In the genomic region with DNA sequence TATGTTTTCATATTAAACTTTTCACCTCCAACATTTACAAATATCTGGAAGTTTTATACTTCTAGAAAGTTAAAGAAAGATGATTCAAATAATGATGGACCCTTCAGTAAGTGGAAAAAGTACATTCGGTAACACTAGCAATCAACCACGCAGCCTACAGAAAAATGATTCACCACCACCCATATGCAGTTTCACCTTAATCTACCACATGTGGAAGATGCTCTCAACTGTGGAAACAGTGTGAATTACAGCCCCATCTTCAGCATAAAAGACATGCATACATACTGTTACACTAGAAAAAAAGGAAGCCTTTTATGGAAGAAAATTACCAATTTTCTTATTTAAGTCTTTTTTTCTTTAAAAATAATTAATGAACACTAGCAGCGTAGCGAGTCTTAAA, we compare ENCODE assay signal across 16 cellular contexts. TPM values are rescaled to one million over a fixed set of nuclear protein-coding genes. Genes with fewer than 3 reads are reported as not detected.
"Had no signal": no experiment of that assay in that cellular context is flagged by ENCODE, and none has a peak within 500 bp of the region (broad histone marks: within the 10 kb centered on the region; RNA-seq: fewer than 3 reads in every experiment).

No MANE protein-coding gene starts in this region.

- H3K36me3 ChIP-seq: heart left ventricle, tibial nerve had no signal

- DNase-seq: activated CD4-positive, alpha-beta memory T cell treated with anti-CD3 and anti-CD28 coated beads for 36 hours; activated CD4-positive, CD25-positive, alpha-beta regulatory T cell treated with anti-CD3 and anti-CD28 coated beads, Interleukin-2, amount 50 U/mL, for 72 hours; activated CD8-positive, alpha-beta memory T cell treated with anti-CD3 and anti-CD28 coated beads, Interleukin-2, amount 50 U/mL, for 4 hours; activated naive CD4-positive, alpha-beta T cell; heart left ventricle; left colon; mammary epithelial cell; stimulated activated CD4-positive, alpha-beta T cell treated with anti-CD3 and anti-CD28 coated beads, Interleukin-4, amount 100 ng/mL, for 1 hour; stimulated activated CD8-positive, alpha-beta memory T cell treated with anti-CD3 and anti-CD28 coated beads, Interleukin-4, amount 100 ng/mL, for 48 hours had no signal

- H3K27ac ChIP-seq: heart left ventricle had no signal

- ATAC-seq: heart left ventricle had no signal

- H3K27me3 ChIP-seq: tibial nerve had no signal

- H3K9me3 ChIP-seq: heart left ventricle, tibial nerve had no signal

RNA-seq across cellular contexts. Expression of a gene that starts 1.1 kb away (rescaled TPM):
- total RNA-seq: activated CD4-positive, alpha-beta memory T cell treated with anti-CD3 and anti-CD28 coated beads for 36 hours; activated T-helper 1 cell treated with anti-CD3 and anti-CD28 coated beads, Interleukin-12 subunit alpha, Interleukin-12 subunit beta, Interleukin-2, Interleukin-4 antibody, amounts not matched to agents 30 ng/mL and 10 ng/mL and 1 ng/mL, durations not matched to agents 14 hours and 24 hours and 36 hours; astrocyte; mammary epithelial cell; osteoblast; pulmonary artery endothelial cell; T-helper 2 cell treated with Interferon-gamma antibody and Interleukin-4, amounts not matched to agents 100 ng/mL and 5 ng/mL, for 36 hours had no signal
- polyA plus RNA-seq: neural cell had no signal
